ENCODE assay signal across 1 cellular context in the genomic region with DNA sequence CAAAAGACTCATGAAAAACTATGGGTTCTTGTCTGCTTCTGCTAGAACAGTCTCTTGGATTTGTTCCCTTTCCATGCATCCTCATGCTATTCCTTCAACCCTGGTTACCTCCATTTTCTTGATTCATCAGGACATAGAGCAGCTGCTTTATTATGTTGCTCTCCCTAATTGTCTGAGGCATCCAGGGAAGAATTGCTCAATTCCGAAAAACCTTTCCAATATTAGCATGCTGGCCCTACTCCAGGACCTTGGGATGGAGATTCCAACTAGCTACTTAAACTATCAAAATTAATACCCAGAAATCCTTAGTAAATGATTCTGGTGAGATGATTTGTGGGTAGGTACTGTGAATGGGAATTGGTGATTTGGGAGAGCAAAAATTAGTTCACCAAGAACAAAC.
TF ChIP-seq lines count a peak whose summit lies in the region.

No MANE protein-coding gene starts in this region.

TF ChIP-seq in IMR-90, 13 proteins besides CTCF, POLR2A, EP300 and RAD21:
- TF ChIP-seq, protein P1, sequence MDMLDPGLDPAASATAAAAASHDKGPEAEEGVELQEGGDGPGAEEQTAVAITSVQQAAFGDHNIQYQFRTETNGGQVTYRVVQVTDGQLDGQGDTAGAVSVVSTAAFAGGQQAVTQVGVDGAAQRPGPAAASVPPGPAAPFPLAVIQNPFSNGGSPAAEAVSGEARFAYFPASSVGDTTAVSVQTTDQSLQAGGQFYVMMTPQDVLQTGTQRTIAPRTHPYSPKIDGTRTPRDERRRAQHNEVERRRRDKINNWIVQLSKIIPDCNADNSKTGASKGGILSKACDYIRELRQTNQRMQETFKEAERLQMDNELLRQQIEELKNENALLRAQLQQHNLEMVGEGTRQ (IDR thresholded peaks at IDR 0.05; ENCODE audit: low read depth, low read length) = no peak
- TF ChIP-seq MXI1 (IDR thresholded peaks at IDR 0.05; ENCODE audit: borderline replicate concordance, low read depth, low read length) (no peak), FOS (IDR thresholded peaks at IDR 0.05; ENCODE audit: low read depth, low read length) (no peak), RFX5 (IDR thresholded peaks at IDR 0.05; ENCODE audit: low read depth, low read length) (no peak), NFE2L2 (IDR thresholded peaks at IDR 0.05; ENCODE audit: low read depth, low read length) (no peak), MAZ (IDR thresholded peaks at IDR 0.05; ENCODE audit: borderline replicate concordance, low read depth, low read length) (no peak), CHD1 (IDR thresholded peaks at IDR 0.05; ENCODE audit: low read depth, low read length) (no peak), CEBPB (IDR thresholded peaks at IDR 0.05; ENCODE audit: low read depth, low read length) (no peak)
- TF ChIP-seq, protein P2, sequence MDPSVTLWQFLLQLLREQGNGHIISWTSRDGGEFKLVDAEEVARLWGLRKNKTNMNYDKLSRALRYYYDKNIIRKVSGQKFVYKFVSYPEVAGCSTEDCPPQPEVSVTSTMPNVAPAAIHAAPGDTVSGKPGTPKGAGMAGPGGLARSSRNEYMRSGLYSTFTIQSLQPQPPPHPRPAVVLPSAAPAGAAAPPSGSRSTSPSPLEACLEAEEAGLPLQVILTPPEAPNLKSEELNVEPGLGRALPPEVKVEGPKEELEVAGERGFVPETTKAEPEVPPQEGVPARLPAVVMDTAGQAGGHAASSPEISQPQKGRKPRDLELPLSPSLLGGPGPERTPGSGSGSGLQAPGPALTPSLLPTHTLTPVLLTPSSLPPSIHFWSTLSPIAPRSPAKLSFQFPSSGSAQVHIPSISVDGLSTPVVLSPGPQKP (IDR thresholded peaks at IDR 0.05; ENCODE audit: borderline replicate concordance, low read depth, low read length) = no peak
